19 cellular contexts compared by ENCODE assay signal in the genomic region with DNA sequence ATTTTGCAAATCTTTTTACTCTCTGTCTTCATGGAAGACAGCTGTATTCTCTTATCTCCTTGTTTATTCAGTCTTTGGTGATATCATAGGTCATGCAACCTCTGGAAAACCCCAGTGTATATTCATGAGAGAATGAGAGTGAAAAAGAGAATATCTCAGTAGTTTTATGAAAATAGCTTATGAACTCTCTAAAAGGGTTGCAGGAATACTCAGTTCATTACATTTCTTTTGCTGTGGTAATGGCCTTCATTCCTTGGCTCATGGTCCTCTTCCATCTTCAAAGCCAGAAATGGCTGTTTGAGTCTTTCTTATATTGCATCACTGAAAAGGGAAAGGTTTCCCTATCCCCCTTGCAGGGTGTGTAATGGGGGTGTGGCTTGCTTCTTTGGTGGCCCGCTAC.
A peak's percentile ranks its signal among the peaks of the same experiment; 100 is the strongest.
DNase-seq lines count a peak whose midpoint lies in the region; ATAC-seq and TF ChIP-seq lines count a peak whose summit lies in the region.
"Had no signal": no experiment of that assay in that cellular context is flagged by ENCODE, and none has a peak within 500 bp of the region (broad histone marks: within the 10 kb centered on the region; RNA-seq: fewer than 3 reads in every experiment).

No MANE protein-coding gene starts in this region.

- ATAC-seq in activated naive CD8-positive, alpha-beta T cell treated with anti-CD3 and anti-CD28 coated beads, Interleukin-2, amount 50 U/mL, for 24 hours = no peak
- peak; percentile 65 for ATAC-seq in stimulated activated effector memory CD8-positive, alpha-beta T cell treated with anti-CD3 and anti-CD28 coated beads, Interleukin-12 subunit alpha, Interleukin-12 subunit beta, amount 100 ng/mL, for 72 hours
- ATAC-seq: natural killer cell, Panc1 had no signal

- DNase-seq in activated naive CD8-positive, alpha-beta T cell treated with anti-CD3 and anti-CD28 coated beads for 36 hours = no peak
- DNase-seq in activated naive CD8-positive, alpha-beta T cell treated with anti-CD3 and anti-CD28 coated beads, Interleukin-2, amount 50 U/mL, for 24 hours = no peak
- DNase-seq in amniotic epithelial cell (ENCODE audit: low read depth) (peak; percentile 68), fibroblast of villous mesenchyme (ENCODE audit: low read depth) (peak; percentile 56), GM19238 (ENCODE audit: insufficient read length, low spot score) (no peak), NCI-H2196 (lab: John Stamatoyannopoulos, UW; ENCODE audit: unreplicated experiment) (no peak), nephron progenitor cell (no peak)
- no peak for DNase-seq in stimulated activated effector memory CD8-positive, alpha-beta T cell treated with anti-CD3 and anti-CD28 coated beads, Interleukin-12 subunit alpha, Interleukin-12 subunit beta, amount 100 ng/mL, for 72 hours (ENCODE audit: low spot score in 2 of 2)
- DNase-seq: adrenal gland; erythroblast; kidney; natural killer cell; NCI-H187; NCI-H226; spleen; stimulated activated CD4-positive, alpha-beta T cell treated with anti-CD3 and anti-CD28 coated beads, Interleukin-4, amount 100 ng/mL, for 4 hours; uterus had no signal

- no peaks in the 10 kb centered on the region for H3K27me3 Mint-ChIP-seq in activated naive CD8-positive, alpha-beta T cell treated with anti-CD3 and anti-CD28 coated beads for 36 hours
- no peaks in the 10 kb centered on the region for H3K27me3 Mint-ChIP-seq in activated naive CD8-positive, alpha-beta T cell treated with anti-CD3 and anti-CD28 coated beads, Interleukin-2, amount 50 U/mL, for 24 hours
- H3K27me3 Mint-ChIP-seq in nephron progenitor cell (ENCODE audit: low read depth, poor library complexity) = no peaks in the 10 kb centered on the region
- H3K27me3 Mint-ChIP-seq: progenitor cell of endocrine pancreas had no signal

- peaks cover 25% of the 10 kb centered on the region for H3K36me3 Mint-ChIP-seq in activated naive CD8-positive, alpha-beta T cell treated with anti-CD3 and anti-CD28 coated beads for 36 hours
- peaks cover 4% of the 10 kb centered on the region for H3K36me3 Mint-ChIP-seq in activated naive CD8-positive, alpha-beta T cell treated with anti-CD3 and anti-CD28 coated beads, Interleukin-2, amount 50 U/mL, for 24 hours (ENCODE audit: low read depth)
- peaks cover 5% of the 10 kb centered on the region for H3K36me3 Mint-ChIP-seq in stimulated activated effector memory CD8-positive, alpha-beta T cell treated with anti-CD3 and anti-CD28 coated beads, Interleukin-12 subunit alpha, Interleukin-12 subunit beta, amount 100 ng/mL, for 72 hours
- H3K36me3 Mint-ChIP-seq in nephron progenitor cell (ENCODE audit: low read depth) = no peaks in the 10 kb centered on the region
- H3K36me3 Mint-ChIP-seq: natural killer cell had no signal

- H3K9me3 Mint-ChIP-seq in activated naive CD8-positive, alpha-beta T cell treated with anti-CD3 and anti-CD28 coated beads for 36 hours = no peaks in the 10 kb centered on the region
- no peaks in the 10 kb centered on the region for H3K9me3 Mint-ChIP-seq in activated naive CD8-positive, alpha-beta T cell treated with anti-CD3 and anti-CD28 coated beads, Interleukin-2, amount 50 U/mL, for 24 hours
- H3K9me3 Mint-ChIP-seq in stimulated activated effector memory CD8-positive, alpha-beta T cell treated with anti-CD3 and anti-CD28 coated beads, Interleukin-12 subunit alpha, Interleukin-12 subunit beta, amount 100 ng/mL, for 72 hours = no peaks in the 10 kb centered on the region
- no peaks in the 10 kb centered on the region for H3K9me3 Mint-ChIP-seq in nephron progenitor cell
- H3K9me3 Mint-ChIP-seq: natural killer cell had no signal

- H3K27ac Mint-ChIP-seq in activated naive CD8-positive, alpha-beta T cell treated with anti-CD3 and anti-CD28 coated beads for 36 hours = peak overlapping the region; percentile 69
- no peak overlapping the region for H3K27ac Mint-ChIP-seq in activated naive CD8-positive, alpha-beta T cell treated with anti-CD3 and anti-CD28 coated beads, Interleukin-2, amount 50 U/mL, for 24 hours
- no peak overlapping the region for H3K27ac Mint-ChIP-seq in stimulated activated effector memory CD8-positive, alpha-beta T cell treated with anti-CD3 and anti-CD28 coated beads, Interleukin-12 subunit alpha, Interleukin-12 subunit beta, amount 100 ng/mL, for 72 hours
- no peak overlapping the region for H3K27ac Mint-ChIP-seq in nephron progenitor cell
- H3K27ac Mint-ChIP-seq: natural killer cell, progenitor cell of endocrine pancreas had no signal

- no peak for TF ChIP-seq CTCF in fibroblast of villous mesenchyme (IDR thresholded peaks at IDR 0.05; ENCODE audit: insufficient read depth, low read depth, low read length)
- no peak for TF ChIP-seq CTCF in nephron progenitor cell (IDR thresholded peaks at IDR 0.05)

- no peak overlapping the region for H3K4me3 Mint-ChIP-seq in activated naive CD8-positive, alpha-beta T cell treated with anti-CD3 and anti-CD28 coated beads for 36 hours
- no peak overlapping the region for H3K4me3 Mint-ChIP-seq in activated naive CD8-positive, alpha-beta T cell treated with anti-CD3 and anti-CD28 coated beads, Interleukin-2, amount 50 U/mL, for 24 hours
- H3K4me3 Mint-ChIP-seq in stimulated activated effector memory CD8-positive, alpha-beta T cell treated with anti-CD3 and anti-CD28 coated beads, Interleukin-12 subunit alpha, Interleukin-12 subunit beta, amount 100 ng/mL, for 72 hours = no peak overlapping the region
- H3K4me3 Mint-ChIP-seq in nephron progenitor cell = no peak overlapping the region
- H3K4me3 Mint-ChIP-seq: natural killer cell had no signal

- peaks cover 12% of the 10 kb centered on the region for H3K4me1 Mint-ChIP-seq in activated naive CD8-positive, alpha-beta T cell treated with anti-CD3 and anti-CD28 coated beads for 36 hours
- peaks cover 5% of the 10 kb centered on the region for H3K4me1 Mint-ChIP-seq in activated naive CD8-positive, alpha-beta T cell treated with anti-CD3 and anti-CD28 coated beads, Interleukin-2, amount 50 U/mL, for 24 hours
- H3K4me1 Mint-ChIP-seq in stimulated activated effector memory CD8-positive, alpha-beta T cell treated with anti-CD3 and anti-CD28 coated beads, Interleukin-12 subunit alpha, Interleukin-12 subunit beta, amount 100 ng/mL, for 72 hours = peaks cover 5% of the 10 kb centered on the region
- H3K4me1 Mint-ChIP-seq in nephron progenitor cell = no peaks in the 10 kb centered on the region

- no peak overlapping the region for H3K4me3 ChIP-seq in fibroblast of villous mesenchyme (ENCODE audit: low read depth, low read length)
- H3K4me3 ChIP-seq: adrenal gland, spleen, uterus had no signal

Comparison
In these comparisons a context has a peak if more than half of its experiments do, and no peak if none do; other contexts are left out.
1. DNase-seq: peak in amniotic epithelial cell (single experiment) and fibroblast of villous mesenchyme (single experiment); none in activated naive CD8-positive, alpha-beta T cell treated with anti-CD3 and anti-CD28 coated beads for 36 hours (single experiment), activated naive CD8-positive, alpha-beta T cell treated with anti-CD3 and anti-CD28 coated beads, Interleukin-2, amount 50 U/mL, for 24 hours (single experiment), stimulated activated effector memory CD8-positive, alpha-beta T cell treated with anti-CD3 and anti-CD28 coated beads, Interleukin-12 subunit alpha, Interleukin-12 subunit beta, amount 100 ng/mL, for 72 hours (0 of 2), GM19238 (single experiment), NCI-H2196 (single experiment) and nephron progenitor cell (single experiment).